Comparison of ENCODE assay signal across 9 cellular contexts in genomic region chr1:174103766-174104165, GRCh38.
"Had no signal": no experiment of that assay in that cellular context is flagged by ENCODE, and none has a peak within 500 bp of the region (broad histone marks: within the 10 kb centered on the region; RNA-seq: fewer than 3 reads in every experiment).

No MANE protein-coding gene starts in this region.

- FAIRE-seq: H1, H54, HTR-8/SVneo had no signal

- H3K4me3 ChIP-seq: GM23338 had no signal

- DNase-seq: H9, HCEC 1CT, IMR-90, KBM-7 had no signal

- ATAC-seq: GM23338 had no signal

- H3K27ac ChIP-seq: KMS-11 had no signal

- H3K4me2 ChIP-seq: GM23338, KMS-11 had no signal

- H3K9ac ChIP-seq: KMS-11 had no signal
